ENCODE assay signal across 19 cellular contexts in genomic region chrX:123361371-123361770, GRCh38.
A peak's percentile ranks its signal among the peaks of the same experiment; 100 is the strongest.
DNase-seq lines count a peak whose midpoint lies in the region; ATAC-seq, FAIRE-seq and TF ChIP-seq lines count a peak whose summit lies in the region.
"Had no signal": no experiment of that assay in that cellular context is flagged by ENCODE, and none has a peak within 500 bp of the region (broad histone marks: within the 10 kb centered on the region; RNA-seq: fewer than 3 reads in every experiment).

No MANE protein-coding gene starts in this region.

- peak; percentile 55 for DNase-seq in EH (ENCODE audit: low read depth)
- peak; percentile 0 for DNase-seq in NCI-H2171 (lab: John Stamatoyannopoulos, UW)
- DNase-seq in astrocyte (ENCODE audit: low read depth), result peak; percentile 32
- DNase-seq in iPS-NIHi7 (ENCODE audit: extremely low spot score), result peak; percentile 23
- DNase-seq in NCI-H1417 (lab: John Stamatoyannopoulos, UW), result no peak
- DNase-seq in LoVo (ENCODE audit: low spot score), result no peak
- DNase-seq: AML-193, DMS53, KG1, NCI-H2029, NCI-H226, NCI-H526 treated with DMSO at 0.1 percent for 48 hours, PC-9 had no signal

- no peaks in the 10 kb centered on the region for H3K9me3 Mint-ChIP-seq in astrocyte (ENCODE audit: unreplicated experiment)

- no peaks in the 10 kb centered on the region for H3K27me3 ChIP-seq in astrocyte (ENCODE audit: insufficient read depth, low read length)

- peaks cover 7% of the 10 kb centered on the region for H3K4me1 Mint-ChIP-seq in astrocyte (ENCODE audit: low read depth, unreplicated experiment)

- no peak overlapping the region for H3K4me2 ChIP-seq in astrocyte (ENCODE audit: low read length)
- H3K4me2 ChIP-seq: A549, PC-9 had no signal

- no peak overlapping the region for H3K4me3 Mint-ChIP-seq in astrocyte (ENCODE audit: unreplicated experiment)

- TF ChIP-seq CTCF in astrocyte (IDR thresholded peaks at IDR 0.05; ENCODE audit: insufficient read depth, low read depth, low read length), result no peak

- H3K9me3 ChIP-seq in astrocyte (ENCODE audit: insufficient read depth, low read depth, low read length), result no peaks in the 10 kb centered on the region
- H3K9me3 ChIP-seq: A549 had no signal

- H3K36me3 Mint-ChIP-seq in astrocyte (ENCODE audit: low read depth, unreplicated experiment), result peaks cover 2% of the 10 kb centered on the region

- H3K27ac Mint-ChIP-seq in astrocyte (ENCODE audit: unreplicated experiment), result no peak overlapping the region

- H3K4me1 ChIP-seq in astrocyte (ENCODE audit: insufficient read depth, low read length), result no peaks in the 10 kb centered on the region
- H3K4me1 ChIP-seq: A549 had no signal

- ATAC-seq in GM19467 (IDR thresholded peaks at IDR 0.05; ENCODE audit: unreplicated experiment) (no peak), GM21717 (IDR thresholded peaks at IDR 0.05; ENCODE audit: unreplicated experiment) (no peak)
- ATAC-seq: A549, GM12878 had no signal

- H3K4me3 ChIP-seq in astrocyte (ENCODE audit: insufficient read depth, low read depth, low read length), result no peak overlapping the region
- H3K4me3 ChIP-seq: A549, GM12878, PC-9, SK-N-MC had no signal

- H3K36me3 ChIP-seq in astrocyte (ENCODE audit: insufficient read depth, low read length), result no peaks in the 10 kb centered on the region

- peak; percentile 20 for FAIRE-seq in astrocyte (lab: Jason Lieb, UNC)
- FAIRE-seq: A549, GM12878, GM18507 had no signal

- no peaks in the 10 kb centered on the region for H4K20me1 ChIP-seq in astrocyte (ENCODE audit: insufficient read depth, low read length)

- H3K27ac ChIP-seq in astrocyte (ENCODE audit: low read depth, low read length), result no peak overlapping the region
- H3K27ac ChIP-seq: A549, PC-9, SK-N-MC had no signal

- no peak overlapping the region for H2AFZ ChIP-seq in astrocyte (ENCODE audit: low read depth, low read length)
- H2AFZ ChIP-seq: PC-9 had no signal

- no peak overlapping the region for H3K9ac ChIP-seq in astrocyte (ENCODE audit: low read length)

- no peaks in the 10 kb centered on the region for H3K79me2 ChIP-seq in astrocyte (ENCODE audit: insufficient read depth, low read length)

- no peaks in the 10 kb centered on the region for H3K27me3 Mint-ChIP-seq in astrocyte (ENCODE audit: low read depth, unreplicated experiment)

Comparison
In these comparisons a context has a peak if more than half of its experiments do, and no peak if none do; other contexts are left out.
1. DNase-seq: peak in EH (single experiment), NCI-H2171 (single experiment), astrocyte (single experiment) and iPS-NIHi7 (single experiment); none in NCI-H1417 (0 of 3) and LoVo (single experiment).